21 cellular contexts compared by ENCODE assay signal in genomic region chr4:83556836-83557235, GRCh38.
"Had no signal": no experiment of that assay in that cellular context is flagged by ENCODE, and none has a peak within 500 bp of the region (broad histone marks: within the 10 kb centered on the region; RNA-seq: fewer than 3 reads in every experiment).

No MANE protein-coding gene starts in this region.

- H3K9me3 Mint-ChIP-seq: activated naive CD4-positive, alpha-beta T cell treated with anti-CD3 and anti-CD28 coated beads, Interleukin-2, amount 10 ng/mL, durations not matched to agents 7 days and 5 days; activated naive CD8-positive, alpha-beta T cell treated with anti-CD3 and anti-CD28 coated beads, Interleukin-2, amount 50 U/mL, for 24 hours; activated T-cell treated with anti-CD3 and anti-CD28 coated beads, Interleukin-2, amount 50 U/mL, for 24 hours; central memory CD8-positive, alpha-beta T cell; naive thymus-derived CD4-positive, alpha-beta T cell; neural progenitor cell; stimulated activated naive CD8-positive, alpha-beta T cell treated with anti-CD3 and anti-CD28 coated beads, Interleukin-15, Interleukin-2, amounts not matched to agents 100 ng/mL and 50 ng/mL, for 24 hours; WTC11 had no signal

- H3K4me1 ChIP-seq: colonic mucosa, gastroesophageal sphincter, neural progenitor cell had no signal

- H3K27me3 ChIP-seq: colonic mucosa, gastroesophageal sphincter, heart left ventricle, neural progenitor cell, ovary, transverse colon, vagina had no signal

- H3K4me3 ChIP-seq: colonic mucosa, gastroesophageal sphincter, heart left ventricle, neural progenitor cell, ovary, psoas muscle, skin epidermis, transverse colon, vagina had no signal

- H3K9me3 ChIP-seq: colonic mucosa, gastroesophageal sphincter, heart left ventricle, ovary, psoas muscle, transverse colon, vagina had no signal

- DNase-seq: activated CD4-positive, alpha-beta T cell treated with anti-CD3 and anti-CD28 coated beads for 36 hours; activated CD4-positive, alpha-beta T cell treated with anti-CD3 and anti-CD28 coated beads, Interleukin-2, amount 50 U/mL, for 48 hours; activated naive CD4-positive, alpha-beta T cell treated with anti-CD3 and anti-CD28 coated beads, Interleukin-2, amount 10 ng/mL, durations not matched to agents 7 days and 5 days; activated naive CD8-positive, alpha-beta T cell treated with anti-CD3 and anti-CD28 coated beads, Interleukin-2, amount 50 U/mL, for 24 hours; activated T-cell treated with anti-CD3 and anti-CD28 coated beads, Interleukin-2, amount 50 U/mL, for 24 hours; anterior cingulate cortex; colonic mucosa; erythroblast; heart left ventricle; naive thymus-derived CD4-positive, alpha-beta T cell; ovary; psoas muscle; right cardiac atrium; transverse colon had no signal

- H3K4me3 Mint-ChIP-seq: activated CD4-positive, alpha-beta T cell treated with anti-CD3 and anti-CD28 coated beads for 36 hours; activated naive CD4-positive, alpha-beta T cell treated with anti-CD3 and anti-CD28 coated beads, Interleukin-2, amount 10 ng/mL, durations not matched to agents 7 days and 5 days; activated naive CD8-positive, alpha-beta T cell treated with anti-CD3 and anti-CD28 coated beads, Interleukin-2, amount 50 U/mL, for 24 hours; activated T-cell treated with anti-CD3 and anti-CD28 coated beads, Interleukin-2, amount 50 U/mL, for 24 hours; central memory CD8-positive, alpha-beta T cell; naive thymus-derived CD4-positive, alpha-beta T cell; neural progenitor cell; stimulated activated naive CD8-positive, alpha-beta T cell treated with anti-CD3 and anti-CD28 coated beads, Interleukin-15, Interleukin-2, amounts not matched to agents 100 ng/mL and 50 ng/mL, for 24 hours; WTC11 had no signal

- H3K4me1 Mint-ChIP-seq: neural progenitor cell, WTC11 had no signal

- H3K4me2 ChIP-seq: neural progenitor cell had no signal

- H3K27me3 Mint-ChIP-seq: activated CD4-positive, alpha-beta T cell treated with anti-CD3 and anti-CD28 coated beads for 36 hours; activated naive CD8-positive, alpha-beta T cell treated with anti-CD3 and anti-CD28 coated beads, Interleukin-2, amount 50 U/mL, for 24 hours; activated T-cell treated with anti-CD3 and anti-CD28 coated beads, Interleukin-2, amount 50 U/mL, for 24 hours; central memory CD8-positive, alpha-beta T cell; naive thymus-derived CD4-positive, alpha-beta T cell; stimulated activated naive CD8-positive, alpha-beta T cell treated with anti-CD3 and anti-CD28 coated beads, Interleukin-15, Interleukin-2, amounts not matched to agents 100 ng/mL and 50 ng/mL, for 24 hours had no signal

- H3K36me3 ChIP-seq: colonic mucosa, gastroesophageal sphincter, neural progenitor cell, ovary, transverse colon, vagina had no signal

- H3K27ac Mint-ChIP-seq: activated CD4-positive, alpha-beta T cell treated with anti-CD3 and anti-CD28 coated beads for 36 hours; activated naive CD4-positive, alpha-beta T cell treated with anti-CD3 and anti-CD28 coated beads, Interleukin-2, amount 10 ng/mL, durations not matched to agents 7 days and 5 days; activated naive CD8-positive, alpha-beta T cell treated with anti-CD3 and anti-CD28 coated beads, Interleukin-2, amount 50 U/mL, for 24 hours; activated T-cell treated with anti-CD3 and anti-CD28 coated beads, Interleukin-2, amount 50 U/mL, for 24 hours; naive thymus-derived CD4-positive, alpha-beta T cell; neural progenitor cell; stimulated activated naive CD8-positive, alpha-beta T cell treated with anti-CD3 and anti-CD28 coated beads, Interleukin-15, Interleukin-2, amounts not matched to agents 100 ng/mL and 50 ng/mL, for 24 hours; WTC11 had no signal

- H3K27ac ChIP-seq: colonic mucosa, gastroesophageal sphincter, neural progenitor cell, ovary, transverse colon, vagina had no signal

- H3K36me3 Mint-ChIP-seq: activated naive CD4-positive, alpha-beta T cell treated with anti-CD3 and anti-CD28 coated beads, Interleukin-2, amount 10 ng/mL, durations not matched to agents 7 days and 5 days; naive thymus-derived CD4-positive, alpha-beta T cell; neural progenitor cell; WTC11 had no signal

- H3K9ac ChIP-seq: neural progenitor cell had no signal
